8 cellular contexts compared by ENCODE assay signal in the genomic region with DNA sequence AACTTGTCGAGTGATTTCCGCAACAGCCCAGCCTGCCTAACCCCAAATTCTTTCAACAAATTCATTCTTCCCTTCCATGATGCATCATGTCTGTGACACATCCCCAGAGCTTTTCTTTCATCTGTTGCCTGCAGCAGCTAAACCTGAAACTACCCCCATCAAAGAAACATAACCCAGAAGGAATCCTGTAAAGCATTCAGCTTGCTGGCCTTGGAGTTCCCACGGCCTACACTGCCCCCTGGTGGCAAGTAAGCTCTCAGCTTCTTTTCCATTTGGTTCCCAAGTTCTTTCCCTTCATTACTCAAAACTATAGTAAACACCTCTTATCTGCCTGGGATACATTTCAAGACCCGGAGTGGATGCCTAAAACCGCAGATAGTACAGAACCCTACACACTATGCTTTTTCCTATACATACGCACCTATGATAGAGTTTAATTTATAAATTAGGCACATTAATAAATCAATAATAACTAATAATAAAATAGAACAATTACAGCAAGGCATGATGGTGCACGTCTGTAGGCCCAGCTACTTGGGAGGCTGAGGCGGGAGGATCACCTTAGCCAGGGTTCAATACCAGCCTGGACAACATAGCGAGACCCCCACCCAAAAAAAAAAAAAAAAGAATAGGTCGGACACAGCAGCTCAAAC. TPM values are rescaled to one million over a fixed set of nuclear protein-coding genes. Genes with fewer than 3 reads are reported as not detected.
A peak's percentile ranks its signal among the peaks of the same experiment; 100 is the strongest.
DNase-seq lines count a peak whose midpoint lies in the region; ATAC-seq, FAIRE-seq and TF ChIP-seq lines count a peak whose summit lies in the region.

No MANE protein-coding gene starts in this region.

- DNase-seq in GM19239 (ENCODE audit: insufficient read length, low spot score) (no peak), NCI-H2171 treated with DMSO at 0.1 percent for 48 hours (lab: John Stamatoyannopoulos, UW) (peak; percentile 79), WERI-Rb-1 (peak; percentile 79), MCF 10A (ENCODE audit: unreplicated experiment) (peak; percentile 92)
- peak; percentile 59 to 80 for DNase-seq in stimulated activated CD4-positive, alpha-beta T cell treated with anti-CD3 and anti-CD28 coated beads, Interleukin-15, amount 100 ng/mL, for 48 hours (ENCODE audit: low read depth in 2 of 2)

- H3K4me3 ChIP-seq in WERI-Rb-1 (ENCODE audit: low read depth, low read length), result no peak overlapping the region

- no peaks in the 10 kb centered on the region for H3K27me3 Mint-ChIP-seq in MCF 10A (ENCODE audit: insufficient read depth, unreplicated experiment)

- H3K27me3 ChIP-seq in WERI-Rb-1 (ENCODE audit: insufficient read depth, low read depth, severe bottlenecking), result no peaks in the 10 kb centered on the region

- POLR2A ChIA-PET in MCF 10A (lab: Yijun Ruan, JAX), result interaction anchor here (0.6 to 3.1 kb wide), 10 partner anchors 10 to 155 kb away, joined by 3 to 39 read pairs (median 8); a partner anchor contains a TSS

- no TSS peak for BruUV-seq in MCF 10A (replicated peaks; lab: Mats Ljungman, UMichigan)

- intact Hi-C loops in MCF 10A (cut with micrococcal nuclease), result loop anchor here (1.0 kb wide), 2 partner anchors 72 to 86 kb away; no protein-coding TSS in a partner anchor

- peak overlapping the region; percentile 19 for H3K4me3 Mint-ChIP-seq in MCF 10A (ENCODE audit: unreplicated experiment)

- peaks cover 48% of the 10 kb centered on the region for H3K36me3 Mint-ChIP-seq in MCF 10A (ENCODE audit: insufficient read depth, unreplicated experiment)

- CTCF ChIA-PET in MCF 10A (lab: Yijun Ruan, JAX), result interaction anchor here (0.6 to 9.4 kb wide), 31 partner anchors 9 to 336 kb away, joined by 3 to 261 read pairs (median 6); a partner anchor contains a TSS

- no peaks in the 10 kb centered on the region for H3K36me3 ChIP-seq in WERI-Rb-1

- no peak overlapping the region for H3K27ac Mint-ChIP-seq in MCF 10A (ENCODE audit: low read depth, unreplicated experiment)

- TF ChIP-seq CTCF in WERI-Rb-1 (IDR thresholded peaks at IDR 0.05; ENCODE audit: low read depth, low read length) (peak; percentile 66), MCF 10A (IDR thresholded peaks at IDR 0.05; ENCODE audit: unreplicated experiment) (peak; percentile 84)

- peak; percentile 86 for FAIRE-seq in A204.1 (lab: Jason Lieb, UNC)
- FAIRE-seq in GM19239 (lab: Jason Lieb, UNC), result peak; percentile 92
- FAIRE-seq in islet of Langerhans (lab: Jason Lieb, UNC), result peak; percentile 61

- no peaks in the 10 kb centered on the region for H3K9me3 ChIP-seq in WERI-Rb-1 (ENCODE audit: severe bottlenecking)

- ATAC-seq in HG03135 (IDR thresholded peaks at IDR 0.05; ENCODE audit: unreplicated experiment), result no peak

- H3K9me3 Mint-ChIP-seq in MCF 10A (ENCODE audit: unreplicated experiment), result no peaks in the 10 kb centered on the region

- H3K4me1 Mint-ChIP-seq in MCF 10A (ENCODE audit: insufficient read depth, unreplicated experiment), result peaks cover 16% of the 10 kb centered on the region

- H3K27ac ChIP-seq in WERI-Rb-1, result no peak overlapping the region

RNA-seq across cellular contexts. Expression of a gene that starts 7.4 kb away (rescaled TPM):
- 78.0 and 94.4 TPM in 2 replicates for total RNA-seq in MCF 10A (2022)

RNA-seq across cellular contexts. Expression of a gene that starts 13.4 kb away (rescaled TPM):
- 0.81 and 1.1 TPM in 2 replicates for total RNA-seq in MCF 10A (2022)

RNA-seq across cellular contexts. Expression of a gene that starts 15.0 kb away (rescaled TPM):
- total RNA-seq in MCF 10A (2022), result 9.9 and 11.8 TPM in 2 replicates

RNA-seq across cellular contexts. Expression of a gene that starts 54.2 kb away (rescaled TPM):
- total RNA-seq in MCF 10A (2022), result 2.5 and 3.1 TPM in 2 replicates

RNA-seq across cellular contexts. Expression of a gene that starts 55.8 kb away (rescaled TPM):
- 18.0 and 20.6 TPM in 2 replicates for total RNA-seq in MCF 10A (2022)
